In genomic region chr1:219465247-219466093, GRCh38 we compare ENCODE assay signal across 13 cellular contexts.
DNase-seq lines count a peak whose midpoint lies in the region; ATAC-seq and TF ChIP-seq lines count a peak whose summit lies in the region.
"Had no signal": no experiment of that assay in that cellular context is flagged by ENCODE, and none has a peak within 500 bp of the region (broad histone marks: within the 10 kb centered on the region; RNA-seq: fewer than 3 reads in every experiment).

No MANE protein-coding gene starts in this region.

- H3K9ac ChIP-seq in SK-N-SH, result no peak overlapping the region
- no peak overlapping the region for H3K9ac ChIP-seq in IMR-90 (ENCODE audit: low read depth, low read length)

- H2BK120ac ChIP-seq in IMR-90 (ENCODE audit: low read depth, low read length), result no peak overlapping the region

- H3K36me3 Mint-ChIP-seq in HFFc6 (ENCODE audit: low read depth) (no peaks in the 10 kb centered on the region), memory B cell (peaks cover 1% of the 10 kb centered on the region)
- H3K36me3 Mint-ChIP-seq: natural killer cell had no signal

- no peak overlapping the region for H4K5ac ChIP-seq in IMR-90 (ENCODE audit: low read depth, low read length)

- no peak overlapping the region for H2BK5ac ChIP-seq in IMR-90 (ENCODE audit: low read depth, low read length, poor library complexity, severe bottlenecking)

- H3K56ac ChIP-seq in IMR-90 (ENCODE audit: extremely low read depth, insufficient read depth, low read length), result no peak overlapping the region

- TF ChIP-seq CTCF in SK-N-SH (IDR thresholded peaks at IDR 0.05) (no peak), HFFc6 (IDR thresholded peaks at IDR 0.05) (no peak), IMR-90 (conservative IDR thresholded peaks at IDR 0.05; ENCODE audit: low read depth, low read length) (no peak), heart left ventricle (IDR thresholded peaks at IDR 0.05) (no peak)

- POLR2A ChIA-PET in SK-N-SH (lab: Yijun Ruan, JAX) (no interaction called here), IMR-90 (lab: Charles Lee; ENCODE audit: unreplicated experiment) (no interaction called here)

- no peak for TF ChIP-seq EP300 in SK-N-SH (IDR thresholded peaks at IDR 0.05; ENCODE audit: borderline replicate concordance in 1 of 2, low read depth in 1 of 2, low read length in 1 of 2)

- dilution Hi-C loops in IMR-90 (cut with HindIII; ENCODE audit: low sequenced_read_pairs, unreplicated experiment), result no loop called here

- H2BK15ac ChIP-seq in IMR-90 (ENCODE audit: low read depth, low read length), result no peak overlapping the region

- ATAC-seq in SK-N-SH treated with all-trans-retinoic acid at 6 μM for 48 hours, result no peak
- peak; percentile 59; the same call in 1 of the 2 replicates for ATAC-seq in IMR-90 (ENCODE audit: low read depth)
- ATAC-seq in memory B cell (ENCODE audit: low read depth), result no peak
- no peak for ATAC-seq in heart left ventricle
- ATAC-seq: HCT116, natural killer cell had no signal

- CTCF ChIA-PET in SK-N-SH (lab: Yijun Ruan, JAX) (no interaction called here), IMR-90 (lab: Yijun Ruan, JAX) (no interaction called here)

- no peak overlapping the region for H2AK5ac ChIP-seq in IMR-90 (ENCODE audit: low read depth, low read length)

- H3K79me1 ChIP-seq in IMR-90 (ENCODE audit: low read depth in 1 of 2, low read length in 2 of 2), result no peaks in the 10 kb centered on the region

- H3K9me2 ChIP-seq in SK-N-SH, result no peaks in the 10 kb centered on the region

- TF ChIP-seq POLR2A in IMR-90 (IDR thresholded peaks at IDR 0.05; ENCODE audit: low read depth, low read length) (no peak), heart left ventricle (IDR thresholded peaks at IDR 0.05) (no peak)

- no peak overlapping the region for H3K4me3 ChIP-seq in SK-N-SH (ENCODE audit: low read depth in 2 of 2, low read length in 1 of 2)
- H3K4me3 ChIP-seq in IMR-90 (ENCODE audit: insufficient read depth, low read depth, low read length), result no peak overlapping the region
- no peak overlapping the region for H3K4me3 ChIP-seq in heart left ventricle

- no peaks in the 10 kb centered on the region for H3F3A ChIP-seq in SK-N-SH (replicated peaks; ENCODE audit: insufficient read depth)

- peaks cover 3% of the 10 kb centered on the region; the same call in 1 of the 2 replicates for H3K9me3 Mint-ChIP-seq in HFFc6
- no peaks in the 10 kb centered on the region for H3K9me3 Mint-ChIP-seq in memory B cell

- no peak overlapping the region for H2AK9ac ChIP-seq in IMR-90 (replicated peaks; ENCODE audit: low read depth, low read length, poor library complexity)

- no peak overlapping the region for H2BK20ac ChIP-seq in IMR-90 (ENCODE audit: low read depth, low read length)

- H3K36me3 ChIP-seq in SK-N-SH (replicated peaks in 1 of 2; ENCODE audit: control insufficient read depth in 1 of 2, insufficient read depth in 2 of 2, low read length in 1 of 2), result no peaks in the 10 kb centered on the region
- H3K36me3 ChIP-seq in IMR-90 (ENCODE audit: control insufficient read depth, insufficient read depth, low read length), result no peaks in the 10 kb centered on the region
- H3K36me3 ChIP-seq in heart left ventricle, result no peaks in the 10 kb centered on the region

- 90% methylated on average over 6 of the region's 6 CpGs for WGBS in SK-N-SH (ENCODE audit: low lambda C conversion rate)
- WGBS in IMR-90 (ENCODE audit: extremely low coverage in 2 of 2, insufficient read length in 1 of 2), 2 experiments, result no CpG with 5 or more reads among the region's 6 CpGs
- 91 to 96% (median 93%) methylated on average over 6 of the region's 6 CpGs for WGBS in heart left ventricle, 4 donors

- H3K9me3 ChIP-seq in SK-N-SH (no peaks in the 10 kb centered on the region), IMR-90 (ENCODE audit: control insufficient read depth, insufficient read depth, low read length) (no peaks in the 10 kb centered on the region), heart left ventricle (no peaks in the 10 kb centered on the region)

- H2AFZ ChIP-seq in SK-N-SH (ENCODE audit: low read depth) (peak overlapping the region; percentile 19; the same call in 1 of the 2 replicates), IMR-90 (replicated peaks; ENCODE audit: low read length, poor library complexity) (no peak overlapping the region)

- in situ Hi-C loops in IMR-90 (cut with MboI; ENCODE audit: low sequenced_read_pairs), result no loop called here

- H3K4me1 ChIP-seq in SK-N-SH (ENCODE audit: control insufficient read depth in 1 of 2, insufficient read depth in 2 of 2, low read depth in 1 of 2, low read length in 1 of 2) (peaks cover 4% of the 10 kb centered on the region in 2 experiments; a peak in 3 of 4 replicates), IMR-90 (ENCODE audit: control insufficient read depth, insufficient read depth, low read length) (no peaks in the 10 kb centered on the region), heart left ventricle (peaks cover 0 to 19% (median 0%) of the 10 kb centered on the region in 12 donors)

- no peaks in the 10 kb centered on the region for H3K9me1 ChIP-seq in IMR-90 (ENCODE audit: insufficient read depth, low read length)

- H3K14ac ChIP-seq in IMR-90 (replicated peaks; ENCODE audit: low read depth, low read length), result no peak overlapping the region

- H3K4me1 Mint-ChIP-seq in HFFc6 (ENCODE audit: low read depth), result peaks cover 13% of the 10 kb centered on the region; the same call in 1 of the 2 replicates
- H3K4me1 Mint-ChIP-seq in memory B cell, result peaks cover 16% of the 10 kb centered on the region
- H3K4me1 Mint-ChIP-seq: natural killer cell had no signal

- no peaks in the 10 kb centered on the region for H3K79me2 ChIP-seq in SK-N-SH (ENCODE audit: insufficient read depth)

- no peak overlapping the region for H3K18ac ChIP-seq in IMR-90 (ENCODE audit: low read depth, low read length)

- no peak overlapping the region for H3K4me2 ChIP-seq in SK-N-SH
- H3K4me2 ChIP-seq in IMR-90 (ENCODE audit: low read depth, low read length), result no peak overlapping the region

- H3K27me3 ChIP-seq in SK-N-SH (ENCODE audit: insufficient read depth), result no peaks in the 10 kb centered on the region
- no peaks in the 10 kb centered on the region; the same call in 1 of the 2 replicates for H3K27me3 ChIP-seq in IMR-90 (ENCODE audit: control insufficient read depth, insufficient read depth, low read length)
- no peaks in the 10 kb centered on the region for H3K27me3 ChIP-seq in heart left ventricle

- H3K27ac Mint-ChIP-seq in HFFc6 (peak overlapping the region; percentile 25; the same call in 1 of the 2 replicates), memory B cell (no peak overlapping the region)
- H3K27ac Mint-ChIP-seq: natural killer cell had no signal

- TF ChIP-seq RAD21 in SK-N-SH (IDR thresholded peaks at IDR 0.05; ENCODE audit: low read length), result no peak
- TF ChIP-seq RAD21 in IMR-90 (IDR thresholded peaks at IDR 0.05; ENCODE audit: low read length), result no peak

- H4K20me1 ChIP-seq in SK-N-SH (ENCODE audit: insufficient read depth) (no peaks in the 10 kb centered on the region), IMR-90 (ENCODE audit: insufficient read depth, low read length) (no peaks in the 10 kb centered on the region)

- H3K27ac ChIP-seq in SK-N-SH (ENCODE audit: low read depth in 2 of 2, low read length in 1 of 2) (peak overlapping the region in 1 of 2 experiments; percentile 30; a peak in 2 of 4 replicates), IMR-90 (ENCODE audit: insufficient read depth, low read length) (no peak overlapping the region), heart left ventricle (no peak overlapping the region)

- DNase-seq in SK-N-SH (no peak), HFFc6 (peak; percentile 45), IMR-90 (peak; percentile 60), memory B cell (ENCODE audit: low spot score in 2 of 2) (no peak), heart left ventricle (no peak), T1000 (lab: John Stamatoyannopoulos, UW) (no peak), NCI-H446 (lab: John Stamatoyannopoulos, UW) (no peak)
- DNase-seq: 8988T; activated CD4-positive, alpha-beta T cell treated with anti-CD3 and anti-CD28 coated beads for 4 hours; natural killer cell; NCI-H345 had no signal

- no peaks in the 10 kb centered on the region for H3K27me3 Mint-ChIP-seq in HFFc6 (ENCODE audit: insufficient read depth)
- H3K27me3 Mint-ChIP-seq in memory B cell, result peaks cover 3% of the 10 kb centered on the region

- intact Hi-C loops in IMR-90 (cut with micrococcal nuclease), result no loop called here
- intact Hi-C loops in heart left ventricle (cut with DNase I), result no loop called here

- no peak overlapping the region for H3K4me3 Mint-ChIP-seq in HFFc6
- H3K4me3 Mint-ChIP-seq in memory B cell, result peak overlapping the region; percentile 9
- H3K4me3 Mint-ChIP-seq: natural killer cell had no signal

- no peak overlapping the region for H4K8ac ChIP-seq in IMR-90 (ENCODE audit: low read depth in 2 of 2, low read length in 2 of 2)

- H4K91ac ChIP-seq in IMR-90 (ENCODE audit: insufficient read depth, low read depth, low read length), result no peak overlapping the region

- BruUV-seq in IMR-90 (replicated peaks; lab: Mats Ljungman, UMichigan), result no TSS peak

- no peak overlapping the region for H3K4ac ChIP-seq in IMR-90 (ENCODE audit: low read depth, low read length)

- H3K23ac ChIP-seq in IMR-90 (ENCODE audit: low read depth, low read length), result no peak overlapping the region

TF ChIP-seq in SK-N-SH, 30 proteins besides CTCF, POLR2A, EP300 and RAD21 (continues in another document):
- no peak for TF ChIP-seq CHD2 (IDR thresholded peaks at IDR 0.05; ENCODE audit: low read length, partially characterized antibody)

TF ChIP-seq in SK-N-SH treated with all-trans-retinoic acid at 6 μM for 48 hours, 23 proteins besides CTCF, POLR2A, EP300 and RAD21 (continues in another document):
- TF ChIP-seq TOX (CRISPR knock-in tag; IDR thresholded peaks at IDR 0.05; ENCODE audit: borderline replicate concordance) (no peak), ZNF8 (CRISPR knock-in tag; IDR thresholded peaks at IDR 0.05) (no peak), GLIS3 (CRISPR knock-in tag; IDR thresholded peaks at IDR 0.05) (no peak), ZNF70 (CRISPR knock-in tag; IDR thresholded peaks at IDR 0.05) (no peak), ZNF565 (CRISPR knock-in tag; conservative IDR thresholded peaks at IDR 0.05; ENCODE audit: low read depth) (no peak)

TF ChIP-seq in IMR-90, 13 proteins besides CTCF, POLR2A, EP300 and RAD21 (continues in another document):
- TF ChIP-seq, protein P1, sequence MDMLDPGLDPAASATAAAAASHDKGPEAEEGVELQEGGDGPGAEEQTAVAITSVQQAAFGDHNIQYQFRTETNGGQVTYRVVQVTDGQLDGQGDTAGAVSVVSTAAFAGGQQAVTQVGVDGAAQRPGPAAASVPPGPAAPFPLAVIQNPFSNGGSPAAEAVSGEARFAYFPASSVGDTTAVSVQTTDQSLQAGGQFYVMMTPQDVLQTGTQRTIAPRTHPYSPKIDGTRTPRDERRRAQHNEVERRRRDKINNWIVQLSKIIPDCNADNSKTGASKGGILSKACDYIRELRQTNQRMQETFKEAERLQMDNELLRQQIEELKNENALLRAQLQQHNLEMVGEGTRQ (IDR thresholded peaks at IDR 0.05; ENCODE audit: low read depth, low read length), result no peak
- TF ChIP-seq CEBPB (IDR thresholded peaks at IDR 0.05; ENCODE audit: low read depth, low read length) (no peak), MXI1 (IDR thresholded peaks at IDR 0.05; ENCODE audit: borderline replicate concordance, low read depth, low read length) (no peak)

Comparison
In these comparisons a context has a peak if more than half of its experiments do, and no peak if none do; other contexts are left out.
1. DNase-seq: peak in HFFc6 (single experiment) and IMR-90 (single experiment); none in SK-N-SH (single experiment), memory B cell (0 of 2), heart left ventricle (0 of 5), T1000 (single experiment) and NCI-H446 (0 of 2).